Comparison of ENCODE assay signal across 9 cellular contexts in genomic region chr2:230797515-230798495, GRCh38.
DNase-seq lines count a peak whose midpoint lies in the region; ATAC-seq, FAIRE-seq and TF ChIP-seq lines count a peak whose summit lies in the region.
"Had no signal": no experiment of that assay in that cellular context is flagged by ENCODE, and none has a peak within 500 bp of the region (broad histone marks: within the 10 kb centered on the region; RNA-seq: fewer than 3 reads in every experiment).

No MANE protein-coding gene starts in this region.

- 0 out of 2 replicates have a peak, but pooled peaks cover 3% of the 10 kb centered on the region for H4K20me1 ChIP-seq in HepG2 (ENCODE audit: insufficient read depth, low read length)
- peaks cover 6% of the 10 kb centered on the region; the same call in 1 of the 2 replicates for H4K20me1 ChIP-seq in OCI-LY7 (ENCODE audit: insufficient read depth, low read length)

- H3K4me1 ChIP-seq in right lobe of liver (no peaks in the 10 kb centered on the region), HepG2 (ENCODE audit: insufficient read depth, low read length) (no peaks in the 10 kb centered on the region), OCI-LY7 (ENCODE audit: insufficient read depth, low read length, poor library complexity, severe bottlenecking) (peaks cover 27% of the 10 kb centered on the region), gastroesophageal sphincter (peaks cover 3 to 66% (median 14%) of the 10 kb centered on the region in 3 donors), upper lobe of right lung (peaks cover 28% of the 10 kb centered on the region)

- no peaks in the 10 kb centered on the region for H3K9me2 ChIP-seq in OCI-LY7 (ENCODE audit: insufficient read depth, low read length)

- CTCF ChIA-PET in HepG2 (lab: Yijun Ruan, JAX; ENCODE audit: low intra/inter-chr PET ratio, low total read pairs), result interaction anchor here (0.7 to 1.5 kb wide), 4 partner anchors 59 to 117 kb away, joined by 3 to 5 read pairs (median 4); partner anchors contain the start of gene CAB39
- CTCF ChIA-PET in OCI-LY7 (lab: Charles Lee; ENCODE audit: unreplicated experiment), result interaction anchor here (0.8 to 1.5 kb wide), 3 partner anchors 84 to 183 kb away, joined by 3 to 7 read pairs (median 5); no protein-coding TSS in a partner anchor

- no peak for FAIRE-seq in HepG2 (lab: Jason Lieb, UNC)

- intact Hi-C loops in right lobe of liver (cut with DNase I) (no loop called here), HepG2 (cut with micrococcal nuclease; ENCODE audit: unreplicated experiment) (loop anchor here (1.0 to 10.0 kb wide), 3 partner anchors 86 to 163 kb away; partner anchors contain the start of gene CAB39), OCI-LY7 (cut with micrococcal nuclease; ENCODE audit: unreplicated experiment) (loop anchor here (1.0 to 5.0 kb wide), 3 partner anchors 85 to 791 kb away; partner anchors contain the start of gene CAB39), upper lobe of right lung (cut with DNase I) (no loop called here)

- H3K27me3 ChIP-seq in right lobe of liver, result no peaks in the 10 kb centered on the region
- H3K27me3 ChIP-seq in HepG2 (ENCODE audit: control insufficient read depth in 1 of 2, insufficient read depth in 2 of 2, low read length in 2 of 2), result no peaks in the 10 kb centered on the region
- H3K27me3 ChIP-seq in gastroesophageal sphincter, result no peaks in the 10 kb centered on the region
- no peaks in the 10 kb centered on the region for H3K27me3 ChIP-seq in upper lobe of right lung

- no peaks in the 10 kb centered on the region for H3K79me2 ChIP-seq in HepG2 (ENCODE audit: insufficient read depth, low read length)
- no peaks in the 10 kb centered on the region for H3K79me2 ChIP-seq in OCI-LY7 (ENCODE audit: insufficient read depth, low read depth, low read length)

- DNase-seq in right lobe of liver (no peak), HepG2 (ENCODE audit: low spot score) (no peak), OCI-LY7 (ENCODE audit: low spot score) (peak; percentile 25), upper lobe of right lung (no peak), cerebellar nuclear complex (lab: John Stamatoyannopoulos, UW) (no peak), ecto neural progenitor cell (ENCODE audit: low spot score) (no peak), activated gamma-delta T cell treated with Interleukin-2 at 50 U/mL for 16 hours (no peak)

- H3K4me3 ChIP-seq in right lobe of liver (no peak overlapping the region), HepG2 (replicated peaks in 1 of 3; ENCODE audit: insufficient read depth in 1 of 3, low read depth in 2 of 3, low read length in 3 of 3) (no peak overlapping the region), OCI-LY7 (ENCODE audit: low read depth, low read length, poor library complexity, severe bottlenecking) (no peak overlapping the region), gastroesophageal sphincter (no peak overlapping the region), upper lobe of right lung (no peak overlapping the region)

- TF ChIP-seq CTCF in right lobe of liver (IDR thresholded peaks at IDR 0.05) (no peak), HepG2 (CRISPR knock-in tag; IDR thresholded peaks at IDR 0.05) (no peak), OCI-LY7 (conservative IDR thresholded peaks at IDR 0.05; ENCODE audit: low read length) (no peak), gastroesophageal sphincter (IDR thresholded peaks at IDR 0.05) (no peak), upper lobe of right lung (IDR thresholded peaks at IDR 0.05) (no peak)

- 61% methylated on average over 8 of the region's 8 CpGs for WGBS in right lobe of liver (ENCODE audit: insufficient coverage, low coverage, low lambda C conversion rate, missing lambda C conversion rate)
- 95% methylated on average over 8 of the region's 8 CpGs for WGBS in HepG2 (ENCODE audit: low lambda C conversion rate)
- 67 to 83% methylated on average over 6 to 8 of the region's 8 CpGs for WGBS in gastroesophageal sphincter (ENCODE audit: low coverage in 1 of 2), 2 donors

- in situ Hi-C loops in HepG2 (cut with HindIII; ENCODE audit: extremely low pct_ligation_motif_present, low pct_unique_long_range_greater_than_20kb), result no loop called here

- ATAC-seq in right lobe of liver (peak; percentile 42 to 58 (median 50)), HepG2 (no peak; the same call in 2 of the 3 replicates), gastroesophageal sphincter (peak; percentile 22), upper lobe of right lung (peak; percentile 85)
- ATAC-seq: Panc1 had no signal

- no peak overlapping the region for H3K27ac ChIP-seq in right lobe of liver
- H3K27ac ChIP-seq in HepG2 (ENCODE audit: extremely low read length, insufficient read depth, low read length), result no peak overlapping the region
- H3K27ac ChIP-seq in OCI-LY7 (ENCODE audit: low read depth, low read length, poor library complexity, severe bottlenecking), result peak overlapping the region; percentile 6
- peak overlapping the region in 2 of 4 donors; percentile 37 to 84 for H3K27ac ChIP-seq in gastroesophageal sphincter
- H3K27ac ChIP-seq in upper lobe of right lung, result no peak overlapping the region

- POLR2A ChIA-PET in HepG2 (lab: Yijun Ruan, JAX) (interaction anchor here (0.7 kb wide), 1 partner anchor 84 kb away, joined by 3 read pairs; no protein-coding TSS in a partner anchor), OCI-LY7 (lab: Charles Lee) (interaction anchor here (0.6 to 1.5 kb wide), 11 partner anchors 8 to 138 kb away, joined by 3 to 8 read pairs (median 3); no protein-coding TSS in a partner anchor)

- TF ChIP-seq RAD21 in HepG2 (CRISPR knock-in tag; IDR thresholded peaks at IDR 0.05), result no peak

- H2AFZ ChIP-seq in HepG2 (ENCODE audit: low read length) (no peak overlapping the region), OCI-LY7 (ENCODE audit: low read length) (no peak overlapping the region)

- no peak overlapping the region for H3K9ac ChIP-seq in HepG2 (ENCODE audit: insufficient read depth, low read depth, low read length)

- TF ChIP-seq EP300 in HepG2 (IDR thresholded peaks at IDR 0.05; ENCODE audit: low read depth in 2 of 2, low read length in 2 of 2) (no peak), HepG2 (CRISPR knock-in tag; IDR thresholded peaks at IDR 0.05; ENCODE audit: borderline replicate concordance) (no peak), gastroesophageal sphincter (IDR thresholded peaks at IDR 0.05) (no peak)

- TF ChIP-seq POLR2A in right lobe of liver (IDR thresholded peaks at IDR 0.05) (no peak), HepG2 (IDR thresholded peaks at IDR 0.05; ENCODE audit: insufficient read depth in 1 of 2, low read depth in 2 of 2, low read length in 2 of 2) (no peak), gastroesophageal sphincter (IDR thresholded peaks at IDR 0.05) (no peak)

- H3K4me2 ChIP-seq in HepG2 (ENCODE audit: low read depth, low read length), result no peak overlapping the region
- H3K4me2 ChIP-seq in OCI-LY7 (ENCODE audit: low read length), result peak overlapping the region; percentile 24

- H3K9me3 ChIP-seq in right lobe of liver, result no peaks in the 10 kb centered on the region
- H3K9me3 ChIP-seq in HepG2 (ENCODE audit: low read length), result no peaks in the 10 kb centered on the region
- no peaks in the 10 kb centered on the region for H3K9me3 ChIP-seq in OCI-LY7 (ENCODE audit: low read length)
- H3K9me3 ChIP-seq in gastroesophageal sphincter, result no peaks in the 10 kb centered on the region
- H3K9me3 ChIP-seq in upper lobe of right lung, result no peaks in the 10 kb centered on the region

- H3K36me3 ChIP-seq in right lobe of liver (peaks cover 0 to 15% (median 1%) of the 10 kb centered on the region in 4 donors), HepG2 (replicated peaks in 1 of 2; ENCODE audit: control insufficient read depth in 1 of 2, insufficient read depth in 2 of 2, low read length in 2 of 2) (peaks cover 10 to 42% of the 10 kb centered on the region in 2 experiments), OCI-LY7 (ENCODE audit: insufficient read depth, low read length) (peaks cover 76% of the 10 kb centered on the region), gastroesophageal sphincter (peaks cover 0 to 35% of the 10 kb centered on the region in 2 donors), upper lobe of right lung (peaks cover 30% of the 10 kb centered on the region)

- BruUV-seq in HepG2 (replicated peaks; lab: Mats Ljungman, UMichigan) (no TSS peak), OCI-LY7 (replicated peaks; lab: Mats Ljungman, UMichigan) (no TSS peak)

TF ChIP-seq in HepG2, 621 proteins besides CTCF, POLR2A, EP300 and RAD21 (continues in another document):
- no peak for TF ChIP-seq ZNF572 (CRISPR knock-in tag; IDR thresholded peaks at IDR 0.05)
- TF ChIP-seq ZNF709 (CRISPR knock-in tag; IDR thresholded peaks at IDR 0.05), result no peak
- TF ChIP-seq PRMT3 (CRISPR knock-in tag; IDR thresholded peaks at IDR 0.05; ENCODE audit: borderline replicate concordance, low read depth), result no peak
- no peak for TF ChIP-seq ZNF800 (CRISPR knock-in tag; IDR thresholded peaks at IDR 0.05)
- no peak for TF ChIP-seq ZNF432 (CRISPR knock-in tag; IDR thresholded peaks at IDR 0.05; ENCODE audit: borderline replicate concordance)
- no peak for TF ChIP-seq NFE2 (CRISPR knock-in tag; IDR thresholded peaks at IDR 0.05)
- no peak for TF ChIP-seq ZSCAN29 (CRISPR knock-in tag; conservative IDR thresholded peaks at IDR 0.05)

Comparison
In these comparisons a context has a peak if more than half of its experiments do, and no peak if none do; other contexts are left out.
1. intact Hi-C loops: an anchor here in HepG2 (1.0 to 10.0 kb wide) and OCI-LY7 (1.0 to 5.0 kb wide); none called in right lobe of liver and upper lobe of right lung.